8 cellular contexts compared by ENCODE assay signal in the genomic region with DNA sequence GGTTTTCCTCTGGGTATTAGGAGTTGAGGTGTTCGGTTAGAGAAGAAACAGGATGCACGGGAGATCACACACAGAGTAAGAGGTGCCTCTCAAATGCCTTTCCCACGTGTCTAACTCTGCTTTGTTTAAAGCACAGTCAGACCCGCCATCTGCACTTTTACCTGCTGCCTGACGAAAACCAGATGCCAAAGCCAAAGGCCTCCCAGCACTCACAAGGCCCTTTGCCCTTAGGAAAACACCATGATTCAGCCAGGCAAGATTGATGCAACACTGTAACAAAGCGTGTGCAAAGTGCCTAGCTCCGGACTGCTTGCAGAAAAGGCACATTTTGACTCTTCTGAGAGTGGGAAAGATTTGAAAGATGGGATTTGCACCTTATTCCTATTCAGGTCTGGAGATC. TPM values are rescaled to one million over a fixed set of nuclear protein-coding genes. Genes with fewer than 3 reads are reported as not detected.
DNase-seq lines count a peak whose midpoint lies in the region; TF ChIP-seq lines count a peak whose summit lies in the region.
"Not testable (repeated sequence)": the region's sequence is repeated elsewhere in the genome, so short reads cannot be mapped to it uniquely, and the experiment has no call there.
"Had no signal": no experiment of that assay in that cellular context is flagged by ENCODE, and none has a peak within 500 bp of the region (broad histone marks: within the 10 kb centered on the region; RNA-seq: fewer than 3 reads in every experiment).

No MANE protein-coding gene starts in this region.

- H4K20me1 ChIP-seq in PC-9 (ENCODE audit: insufficient read depth): not testable (repeated sequence)

- not testable (repeated sequence) for H3K9me3 Mint-ChIP-seq in MCF 10A (ENCODE audit: unreplicated experiment)

- H3K4me1 Mint-ChIP-seq in MCF 10A (ENCODE audit: insufficient read depth, unreplicated experiment): peaks cover 14% of the 10 kb centered on the region

- H3K27ac ChIP-seq in PC-9: peak overlapping the region; percentile 40
- H3K27ac ChIP-seq in cardiac muscle cell: peak overlapping the region; percentile 95

- not testable (repeated sequence) for H3K36me3 ChIP-seq in PC-9 (ENCODE audit: low read depth); cardiac muscle cell

- H3K4me2 ChIP-seq in PC-9: peak overlapping the region; percentile 41

- not testable (repeated sequence) for H3K4me3 ChIP-seq in PC-9, cardiac muscle cell

- peak; percentile 91 for DNase-seq in ELF-1 (ENCODE audit: low read depth, low spot score)
- peak; percentile 41 for DNase-seq in NCI-H2171 (lab: John Stamatoyannopoulos, UW)
- peak in 1 of 2 experiments; percentile 80 for DNase-seq in PC-9
- peak; percentile 58 for DNase-seq in MCF 10A (ENCODE audit: unreplicated experiment)
- DNase-seq in cardiac muscle cell (ENCODE audit: low read depth in 1 of 2, low spot score in 1 of 2): peak; percentile 12 to 94
- DNase-seq in left kidney (ENCODE audit: low read depth, low spot score): peak; percentile 73
- DNase-seq in renal cortical epithelial cell (ENCODE audit: low read depth): peak; percentile 66

- not testable (repeated sequence) for BruUV-seq in PC-9 (replicated peaks; lab: Mats Ljungman, UMichigan); MCF 10A (replicated peaks; lab: Mats Ljungman, UMichigan)

- POLR2A ChIA-PET in PC-9 (lab: Charles Lee; ENCODE audit: unreplicated experiment): interaction anchor here (0.7 kb wide), 1 partner anchor 13 kb away, joined by 3 read pairs; no protein-coding TSS in a partner anchor
- POLR2A ChIA-PET in MCF 10A (lab: Yijun Ruan, JAX): not testable (repeated sequence)

- not testable (repeated sequence) for H2AFZ ChIP-seq in PC-9

- CTCF ChIA-PET in PC-9 (lab: Charles Lee): not testable (repeated sequence)
- CTCF ChIA-PET in MCF 10A (lab: Yijun Ruan, JAX): interaction anchor here (0.7 kb wide), 1 partner anchor 13 kb away, joined by 3 read pairs; no protein-coding TSS in a partner anchor

- not testable (repeated sequence) for H3K27ac Mint-ChIP-seq in MCF 10A (ENCODE audit: low read depth, unreplicated experiment)

- not testable (repeated sequence) for H3K4me3 Mint-ChIP-seq in MCF 10A (ENCODE audit: unreplicated experiment)

- H3K79me2 ChIP-seq in PC-9 (ENCODE audit: low read depth): peaks cover 77% of the 10 kb centered on the region

- intact Hi-C loops in PC-9 (cut with micrococcal nuclease; ENCODE audit: unreplicated experiment): loop anchor here (10.0 kb wide), 1 partner anchor 46 kb away; no protein-coding TSS in a partner anchor
- intact Hi-C loops in MCF 10A (cut with micrococcal nuclease): not testable (repeated sequence)

- H3K9me3 ChIP-seq in PC-9 (ENCODE audit: insufficient read depth, low read depth); cardiac muscle cell (ENCODE audit: low read depth): not testable (repeated sequence)

- H3F3A ChIP-seq in PC-9 (ENCODE audit: insufficient read depth, low read depth): peaks cover 22% of the 10 kb centered on the region

- not testable (repeated sequence) for H3K36me3 Mint-ChIP-seq in MCF 10A (ENCODE audit: insufficient read depth, unreplicated experiment)

- H3K4me1 ChIP-seq in PC-9 (replicated peaks; ENCODE audit: insufficient read depth) (peaks cover 53% of the 10 kb centered on the region), cardiac muscle cell (ENCODE audit: low read depth) (peaks cover 61% of the 10 kb centered on the region)

- H3K27me3 ChIP-seq in PC-9 (ENCODE audit: insufficient read depth, low read depth); cardiac muscle cell: not testable (repeated sequence)

- TF ChIP-seq CTCF in PC-9 (conservative IDR thresholded peaks at IDR 0.05); MCF 10A (IDR thresholded peaks at IDR 0.05; ENCODE audit: unreplicated experiment); cardiac muscle cell (IDR thresholded peaks at IDR 0.05; ENCODE audit: low read depth, low read length): not testable (repeated sequence)

- not testable (repeated sequence) for H3K9me2 ChIP-seq in PC-9 (ENCODE audit: insufficient read depth)

- H3K27me3 Mint-ChIP-seq in MCF 10A (ENCODE audit: insufficient read depth, unreplicated experiment): not testable (repeated sequence)

RNA-seq across cellular contexts. Expression of gene IGSF3, which starts 19.2 kb away (rescaled TPM):
- total RNA-seq in PC-9 (2021) (27.8 and 30.1 TPM in 2 replicates), MCF 10A (2022) (3.5 and 4.6 TPM in 2 replicates), cardiac muscle cell (91.6 and 130 TPM in 2 replicates), renal cortical epithelial cell (47.9 and 84.4 TPM in 2 replicates)
- 29.0 and 43.8 TPM in 2 replicates for polyA plus RNA-seq in cardiac muscle cell
- polyA plus RNA-seq: CD4-positive, alpha-beta memory T cell had no signal
